In the genomic region with DNA sequence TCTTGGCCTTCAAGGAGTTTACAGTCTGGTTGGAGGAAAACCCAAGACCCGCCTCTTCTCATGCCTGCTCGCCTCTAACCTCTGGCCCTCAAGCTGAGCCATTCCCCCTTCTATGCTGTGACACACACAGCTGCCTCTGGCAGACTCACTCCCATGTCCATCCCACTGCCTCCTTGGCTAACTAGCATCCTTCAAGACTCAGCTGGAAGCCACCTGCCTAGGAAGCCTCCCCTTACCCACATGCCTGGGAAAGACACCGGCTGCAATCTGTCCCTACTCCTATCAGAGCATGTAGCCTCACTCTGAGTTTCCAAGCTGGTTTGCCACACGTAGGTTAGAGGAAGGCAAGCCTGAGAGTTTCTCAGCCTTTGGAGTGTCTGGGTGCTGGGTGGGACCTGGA, we compare ENCODE assay signal across 25 cellular contexts. TPM values are rescaled to one million over a fixed set of nuclear protein-coding genes. Genes with fewer than 3 reads are reported as not detected.
A peak's percentile ranks its signal among the peaks of the same experiment; 100 is the strongest.
DNase-seq lines count a peak whose midpoint lies in the region; ATAC-seq and TF ChIP-seq lines count a peak whose summit lies in the region.
"Had no signal": no experiment of that assay in that cellular context is flagged by ENCODE, and none has a peak within 500 bp of the region (broad histone marks: within the 10 kb centered on the region; RNA-seq: fewer than 3 reads in every experiment).

No MANE protein-coding gene starts in this region.

- peak in 1 of 3 donors; percentile 11 for TF ChIP-seq POLR2A in body of pancreas (IDR thresholded peaks at IDR 0.05)

- peaks cover 1% of the 10 kb centered on the region for H3K9me3 Mint-ChIP-seq in T-helper 1 cell treated with Interleukin-12 subunit alpha and Interleukin-12 subunit beta and Interleukin-4 antibody, amounts not matched to agents 30 μg/mL and 1 μg/mL, for 36 hours
- no peaks in the 10 kb centered on the region for H3K9me3 Mint-ChIP-seq in activated naive CD4-positive, alpha-beta T cell treated with anti-CD3 and anti-CD28 coated beads, Interleukin-2, amount 50 U/mL, for 24 hours
- peaks cover 4 to 13% of the 10 kb centered on the region in 2 donors for H3K9me3 Mint-ChIP-seq in activated naive CD4-positive, alpha-beta T cell treated with anti-CD3 and anti-CD28 coated beads, Interleukin-2, amount 50 U/mL, for 72 hours
- H3K9me3 Mint-ChIP-seq: GM23338, immature natural killer cell, nephron had no signal

- intact Hi-C loops in body of pancreas (cut with DNase I) (no loop called here), upper lobe of right lung (cut with DNase I) (no loop called here)

- no peak for ATAC-seq in activated naive CD4-positive, alpha-beta T cell treated with anti-CD3 and anti-CD28 coated beads, Interleukin-2, amount 50 U/mL, for 72 hours
- ATAC-seq in body of pancreas: peak; percentile 90
- ATAC-seq in upper lobe of right lung: peak; percentile 17
- ATAC-seq: activated CD4-positive, CD25-positive, alpha-beta regulatory T cell treated with anti-CD3 and anti-CD28 coated beads, Interleukin-2, amount 50 U/mL, for 24 hours; GM23338 had no signal

- H3K9me3 ChIP-seq in body of pancreas: no peaks in the 10 kb centered on the region
- no peaks in the 10 kb centered on the region for H3K9me3 ChIP-seq in upper lobe of right lung

- peak overlapping the region; percentile 65 for H3K27ac Mint-ChIP-seq in T-helper 1 cell treated with Interleukin-12 subunit alpha and Interleukin-12 subunit beta and Interleukin-4 antibody, amounts not matched to agents 30 μg/mL and 1 μg/mL, for 36 hours
- peak overlapping the region; percentile 95 for H3K27ac Mint-ChIP-seq in activated naive CD4-positive, alpha-beta T cell treated with anti-CD3 and anti-CD28 coated beads, Interleukin-2, amount 50 U/mL, for 24 hours
- peak overlapping the region in 1 of 2 donors; percentile 8 for H3K27ac Mint-ChIP-seq in activated naive CD4-positive, alpha-beta T cell treated with anti-CD3 and anti-CD28 coated beads, Interleukin-2, amount 50 U/mL, for 72 hours
- H3K27ac Mint-ChIP-seq: GM23338, nephron, type B pancreatic cell had no signal

- H3K4me1 ChIP-seq in body of pancreas (peaks cover 32% of the 10 kb centered on the region), upper lobe of right lung (peaks cover 8% of the 10 kb centered on the region)

- DNase-seq in T-helper 1 cell: no peak
- DNase-seq in activated naive CD4-positive, alpha-beta T cell treated with anti-CD3 and anti-CD28 coated beads, Interleukin-2, amount 50 U/mL, for 72 hours (ENCODE audit: low spot score in 2 of 2): no peak
- DNase-seq in body of pancreas: peak; percentile 92 to 97 (median 94)
- no peak for DNase-seq in upper lobe of right lung
- DNase-seq in activated effector memory CD4-positive, alpha-beta T cell treated with anti-CD3 and anti-CD28 coated beads, Interleukin-2, amount 50 U/mL, for 16 hours: no peak
- DNase-seq in HuH-7.5 (ENCODE audit: low spot score): no peak
- DNase-seq: hypothalamus; immature natural killer cell; left cardiac atrium; MV-4-11; NCI-H1436 treated with DMSO at 0.1 percent for 48 hours; NCI-H226; NCI-H526 treated with DMSO at 0.1 percent for 48 hours; NK-92 treated with Interleukin-12 subunit alpha and Interleukin-12 subunit beta, amount 100 ng/mL, for 24 hours; stimulated activated CD4-positive, alpha-beta T cell treated with anti-CD3 and anti-CD28 coated beads, Interleukin-4, amount 100 ng/mL, for 1 hour had no signal

- H3K4me3 Mint-ChIP-seq in T-helper 1 cell treated with Interleukin-12 subunit alpha and Interleukin-12 subunit beta and Interleukin-4 antibody, amounts not matched to agents 30 μg/mL and 1 μg/mL, for 36 hours: no peak overlapping the region
- H3K4me3 Mint-ChIP-seq in activated naive CD4-positive, alpha-beta T cell treated with anti-CD3 and anti-CD28 coated beads, Interleukin-2, amount 50 U/mL, for 24 hours: no peak overlapping the region
- H3K4me3 Mint-ChIP-seq: GM23338, immature natural killer cell, nephron, type B pancreatic cell had no signal

- H3K27ac ChIP-seq in body of pancreas (peak overlapping the region; percentile 70 to 87 (median 78)), upper lobe of right lung (no peak overlapping the region)
- H3K27ac ChIP-seq: 22Rv1; BLaER1 treated with 17β-estradiol and CSF1 and Interleukin-3, amounts not matched to agents 10 nM and 100 nM; epithelial cell of prostate had no signal

- no peaks in the 10 kb centered on the region for H3K27me3 Mint-ChIP-seq in T-helper 1 cell treated with Interleukin-12 subunit alpha and Interleukin-12 subunit beta and Interleukin-4 antibody, amounts not matched to agents 30 μg/mL and 1 μg/mL, for 36 hours (ENCODE audit: low read depth)
- H3K27me3 Mint-ChIP-seq in activated naive CD4-positive, alpha-beta T cell treated with anti-CD3 and anti-CD28 coated beads, Interleukin-2, amount 50 U/mL, for 24 hours: no peaks in the 10 kb centered on the region

- peaks cover 51% of the 10 kb centered on the region for H3K4me1 Mint-ChIP-seq in T-helper 1 cell treated with Interleukin-12 subunit alpha and Interleukin-12 subunit beta and Interleukin-4 antibody, amounts not matched to agents 30 μg/mL and 1 μg/mL, for 36 hours (ENCODE audit: low read depth)
- peaks cover 86% of the 10 kb centered on the region for H3K4me1 Mint-ChIP-seq in activated naive CD4-positive, alpha-beta T cell treated with anti-CD3 and anti-CD28 coated beads, Interleukin-2, amount 50 U/mL, for 24 hours
- H3K4me1 Mint-ChIP-seq: GM23338 had no signal

- peaks cover 14% of the 10 kb centered on the region for H3K36me3 Mint-ChIP-seq in T-helper 1 cell treated with Interleukin-12 subunit alpha and Interleukin-12 subunit beta and Interleukin-4 antibody, amounts not matched to agents 30 μg/mL and 1 μg/mL, for 36 hours (ENCODE audit: low read depth)
- H3K36me3 Mint-ChIP-seq in activated naive CD4-positive, alpha-beta T cell treated with anti-CD3 and anti-CD28 coated beads, Interleukin-2, amount 50 U/mL, for 24 hours: peaks cover 2% of the 10 kb centered on the region
- peaks cover 2 to 23% of the 10 kb centered on the region in 2 donors for H3K36me3 Mint-ChIP-seq in activated naive CD4-positive, alpha-beta T cell treated with anti-CD3 and anti-CD28 coated beads, Interleukin-2, amount 50 U/mL, for 72 hours
- H3K36me3 Mint-ChIP-seq: type B pancreatic cell had no signal

- 35 to 64% methylated on average over 3 to 4 of the region's 4 CpGs for WGBS in body of pancreas, 2 donors

- H3K4me3 ChIP-seq in body of pancreas: no peak overlapping the region
- H3K4me3 ChIP-seq in upper lobe of right lung: no peak overlapping the region
- H3K4me3 ChIP-seq: BLaER1 treated with 17β-estradiol and CSF1 and Interleukin-3, amounts not matched to agents 10 nM and 100 nM; GM23338; lung had no signal

- H3K36me3 ChIP-seq in body of pancreas (replicated peaks in 1 of 2; ENCODE audit: insufficient read depth in 1 of 2, low read depth in 2 of 2) (no peaks in the 10 kb centered on the region), upper lobe of right lung (no peaks in the 10 kb centered on the region)

- TF ChIP-seq CTCF in body of pancreas (IDR thresholded peaks at IDR 0.05) (no peak), upper lobe of right lung (IDR thresholded peaks at IDR 0.05) (no peak)

- H3K27me3 ChIP-seq in body of pancreas (no peaks in the 10 kb centered on the region), upper lobe of right lung (no peaks in the 10 kb centered on the region)
- H3K27me3 ChIP-seq: BLaER1 treated with 17β-estradiol and CSF1 and Interleukin-3, amounts not matched to agents 10 nM and 100 nM had no signal

RNA-seq across cellular contexts. Expression of gene MGAT4A, which starts 6.9 kb away (rescaled TPM):
- 10 to 100 TPM; 59.1 to 95.6 TPM for total RNA-seq in activated naive CD4-positive, alpha-beta T cell treated with anti-CD3 and anti-CD28 coated beads, Interleukin-2, amount 50 U/mL, for 72 hours
- total RNA-seq in body of pancreas (10 to 100 TPM; 40.5 to 72.4 TPM), upper lobe of right lung (85.8 TPM)

Comparison
In these comparisons a context has a peak if more than half of its experiments do, and no peak if none do; other contexts are left out.
1. DNase-seq: peak in body of pancreas (4 of 4); none in T-helper 1 cell (0 of 5), activated naive CD4-positive, alpha-beta T cell treated with anti-CD3 and anti-CD28 coated beads, Interleukin-2, amount 50 U/mL, for 72 hours (0 of 2), upper lobe of right lung (single experiment), activated effector memory CD4-positive, alpha-beta T cell treated with anti-CD3 and anti-CD28 coated beads, Interleukin-2, amount 50 U/mL, for 16 hours (single experiment) and HuH-7.5 (single experiment).
2. ATAC-seq: peak in body of pancreas (single experiment) and upper lobe of right lung (single experiment); none in activated naive CD4-positive, alpha-beta T cell treated with anti-CD3 and anti-CD28 coated beads, Interleukin-2, amount 50 U/mL, for 72 hours (0 of 2).